In genomic region chr4:119638359-119638758, GRCh38 we compare ENCODE assay signal across 24 cellular contexts. TPM values are rescaled to one million over a fixed set of nuclear protein-coding genes. Genes with fewer than 3 reads are reported as not detected.
DNase-seq lines count a peak whose midpoint lies in the region; ATAC-seq, FAIRE-seq and TF ChIP-seq lines count a peak whose summit lies in the region.
"Had no signal": no experiment of that assay in that cellular context is flagged by ENCODE, and none has a peak within 500 bp of the region (broad histone marks: within the 10 kb centered on the region; RNA-seq: fewer than 3 reads in every experiment).

No MANE protein-coding gene starts in this region.

- no peaks in the 10 kb centered on the region for H3K4me1 Mint-ChIP-seq in activated T-helper 17 cell treated with anti-CD3 and anti-CD28 coated beads, Interleukin-2, amount 50 U/mL, for 72 hours
- H3K4me1 Mint-ChIP-seq: CD14-positive monocyte had no signal

- H4K20me1 ChIP-seq in Karpas-422 (ENCODE audit: insufficient read depth, low read depth, low read length), result no peaks in the 10 kb centered on the region

- no peak for DNase-seq in left ventricle myocardium superior
- DNase-seq in cardiac septum (ENCODE audit: low spot score), result no peak
- DNase-seq in Karpas-422, result peak; percentile 25
- peak; percentile 74 for DNase-seq in fibroblast of the aortic adventitia (ENCODE audit: low read depth)
- DNase-seq in cerebellar nuclear complex (lab: John Stamatoyannopoulos, UW), result no peak
- DNase-seq in HTR-8/SVneo (ENCODE audit: insufficient read length, low spot score), result no peak
- DNase-seq: BE2C; Calu3; GOT3; KG1; MM.1S; NCI-H2029; NCI-H446; NCI-H526; NCI-H82; NK-92 treated with Interleukin-12 subunit alpha and Interleukin-12 subunit beta, amount 100 ng/mL, for 24 hours; PC-3; RPMI8226; SHP77 had no signal

- intact Hi-C loops in left ventricle myocardium superior (cut with micrococcal nuclease), result no loop called here
- intact Hi-C loops in cardiac septum (cut with DNase I), result no loop called here

- peaks cover 5% of the 10 kb centered on the region; the same call in 1 of the 2 replicates for H3K4me1 ChIP-seq in Karpas-422 (ENCODE audit: low read length)
- H3K4me1 ChIP-seq: A549, BE2C, HAP-1 had no signal

- no peaks in the 10 kb centered on the region for H3K27me3 ChIP-seq in Karpas-422 (ENCODE audit: low read length)

- H3K36me3 Mint-ChIP-seq in activated T-helper 17 cell treated with anti-CD3 and anti-CD28 coated beads, Interleukin-2, amount 50 U/mL, for 72 hours (ENCODE audit: low read depth), result no peaks in the 10 kb centered on the region
- H3K36me3 Mint-ChIP-seq: CD14-positive monocyte had no signal

- H3K79me2 ChIP-seq in Karpas-422 (ENCODE audit: low read length), result no peaks in the 10 kb centered on the region

- H3K27ac Mint-ChIP-seq in activated T-helper 17 cell treated with anti-CD3 and anti-CD28 coated beads, Interleukin-2, amount 50 U/mL, for 72 hours, result no peak overlapping the region
- H3K27ac Mint-ChIP-seq: CD14-positive monocyte had no signal

- no peak overlapping the region for H3K9ac ChIP-seq in Karpas-422 (ENCODE audit: low read length)

- no peak overlapping the region for H2AFZ ChIP-seq in Karpas-422 (ENCODE audit: low read length)

- H3K4me2 ChIP-seq in Karpas-422 (ENCODE audit: low read depth, low read length, poor library complexity, severe bottlenecking), result no peak overlapping the region
- H3K4me2 ChIP-seq: A549 had no signal

- H3K36me3 ChIP-seq in Karpas-422 (ENCODE audit: insufficient read depth, low read length), result no peaks in the 10 kb centered on the region
- H3K36me3 ChIP-seq: BE2C, HAP-1 had no signal

- H3K4me3 ChIP-seq in Karpas-422 (ENCODE audit: low read length) (no peak overlapping the region), fibroblast of the aortic adventitia (ENCODE audit: low read depth, low read length) (no peak overlapping the region)
- H3K4me3 ChIP-seq: A549, HAP-1 had no signal

- TF ChIP-seq CTCF in fibroblast of the aortic adventitia (IDR thresholded peaks at IDR 0.05; ENCODE audit: insufficient read depth, low read length), result no peak

- FAIRE-seq in HTR-8/SVneo (lab: Jason Lieb, UNC), result no peak
- FAIRE-seq: A549, GM18507 had no signal

- no peaks in the 10 kb centered on the region for H3K9me2 ChIP-seq in Karpas-422 (replicated peaks; ENCODE audit: insufficient read depth, low read length)

- peak; percentile 68 for ATAC-seq in left ventricle myocardium superior
- ATAC-seq in activated T-helper 17 cell treated with anti-CD3 and anti-CD28 coated beads, Interleukin-2, amount 50 U/mL, for 72 hours (replicated peaks), result no peak
- ATAC-seq: A549, PC-3 had no signal

- no peak overlapping the region for H3K27ac ChIP-seq in Karpas-422 (ENCODE audit: low read length)
- H3K27ac ChIP-seq: A549 had no signal

- H3K4me3 Mint-ChIP-seq in activated T-helper 17 cell treated with anti-CD3 and anti-CD28 coated beads, Interleukin-2, amount 50 U/mL, for 72 hours, result no peak overlapping the region
- H3K4me3 Mint-ChIP-seq: CD14-positive monocyte had no signal

- H3K27me3 Mint-ChIP-seq in activated T-helper 17 cell treated with anti-CD3 and anti-CD28 coated beads, Interleukin-2, amount 50 U/mL, for 72 hours, result peaks cover 5% of the 10 kb centered on the region

- H3K9me3 Mint-ChIP-seq in activated T-helper 17 cell treated with anti-CD3 and anti-CD28 coated beads, Interleukin-2, amount 50 U/mL, for 72 hours, result no peaks in the 10 kb centered on the region
- H3K9me3 Mint-ChIP-seq: CD14-positive monocyte had no signal

- H3K9me3 ChIP-seq in Karpas-422 (ENCODE audit: low read length), result no peaks in the 10 kb centered on the region
- H3K9me3 ChIP-seq: A549, BE2C, HAP-1 had no signal

RNA-seq across cellular contexts. Expression of gene PDE5A, which starts 9.8 kb away (rescaled TPM):
- total RNA-seq in left ventricle myocardium superior, result 7.6 TPM
- total RNA-seq in cardiac septum, result 20.0 TPM
- total RNA-seq in Karpas-422 (2014; rRNA removed; shearing (Covaris generic); ENCODE audit: low replicate concordance), result 0.07 and 0.30 TPM in 2 replicates
- total RNA-seq in fibroblast of the aortic adventitia (ENCODE audit: low replicate concordance), result 29.3 and 146 TPM in 2 replicates
- under 1 TPM; 0.58 to 0.65 TPM for total RNA-seq in activated T-helper 17 cell treated with anti-CD3 and anti-CD28 coated beads, Interleukin-2, amount 50 U/mL, for 72 hours

Comparison
In these comparisons a context has a peak if more than half of its experiments do, and no peak if none do; other contexts are left out.
1. DNase-seq: peak in Karpas-422 (single experiment) and fibroblast of the aortic adventitia (single experiment); none in left ventricle myocardium superior (single experiment), cardiac septum (single experiment), cerebellar nuclear complex (0 of 2) and HTR-8/SVneo (single experiment).